Comparison of ENCODE assay signal across 12 cellular contexts in the genomic region with DNA sequence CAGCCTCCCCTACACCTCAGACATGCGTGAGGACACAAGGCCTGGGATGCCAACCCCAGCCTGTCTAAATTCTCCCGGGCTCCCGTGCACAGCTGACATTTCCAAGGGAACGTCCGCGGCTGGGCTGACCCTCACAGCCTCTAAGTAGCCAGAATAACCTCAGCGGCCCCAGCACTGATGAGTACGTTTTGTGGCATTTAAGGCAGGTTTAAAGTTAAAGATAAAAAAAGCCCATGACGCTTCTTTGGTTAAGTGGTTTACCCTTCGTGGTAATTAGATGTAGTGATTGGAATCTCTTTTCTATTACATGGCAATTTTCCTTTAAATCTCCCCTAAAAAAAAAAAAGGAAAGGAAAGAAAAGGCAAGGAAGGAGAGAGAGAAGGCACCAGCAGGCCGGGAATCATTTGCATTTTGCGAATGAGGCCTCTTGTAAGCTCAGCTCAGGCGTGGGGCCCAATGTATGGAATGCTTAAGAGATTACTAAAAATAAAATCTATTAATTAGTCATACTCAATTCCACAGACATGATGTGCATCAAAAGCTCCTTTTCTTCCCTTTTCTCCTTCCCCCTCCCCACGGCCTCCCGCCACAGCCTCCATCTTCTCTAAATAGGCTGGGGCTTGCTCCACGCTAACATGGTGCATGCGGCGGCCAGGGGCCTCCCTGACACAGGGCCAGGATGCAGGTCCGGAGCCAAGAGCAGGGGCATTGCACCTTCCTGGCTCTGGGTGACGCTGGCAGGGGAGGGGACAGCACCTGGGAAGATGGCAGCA. TPM values are rescaled to one million over a fixed set of nuclear protein-coding genes. Genes with fewer than 3 reads are reported as not detected.
DNase-seq lines count a peak whose midpoint lies in the region; ATAC-seq and TF ChIP-seq lines count a peak whose summit lies in the region.
"Had no signal": no experiment of that assay in that cellular context is flagged by ENCODE, and none has a peak within 500 bp of the region (broad histone marks: within the 10 kb centered on the region; RNA-seq: fewer than 3 reads in every experiment).

No MANE protein-coding gene starts in this region.

- H3K4me3 ChIP-seq in iPS-20b (ENCODE audit: low read length) (peak overlapping the region; percentile 11; the same call in 1 of the 2 replicates), thyroid gland (replicated peaks in 1 of 3) (no peak overlapping the region), lower lobe of right lung (no peak overlapping the region)
- H3K4me3 ChIP-seq: spleen had no signal

- DNase-seq in activated T-cell treated with anti-CD3 and anti-CD28 coated beads, Interleukin-2, amount 50 U/mL, for 72 hours = no peak
- no peak for DNase-seq in activated T-cell treated with anti-CD3 and anti-CD28 coated beads, Interleukin-2, amount 50 U/mL, for 4 hours
- no peak for DNase-seq in WTC11 (ENCODE audit: low spot score)
- no peak for DNase-seq in thyroid gland
- no peak for DNase-seq in lower lobe of right lung
- no peak for DNase-seq in GM13976 (ENCODE audit: low spot score)
- DNase-seq: activated effector memory CD4-positive, alpha-beta T cell treated with Interleukin-2 at 50 U/mL for 16 hours; NCI-H774; spleen had no signal

- 80 to 87% methylated on average over 20 of the region's 20 CpGs for WGBS in thyroid gland, 2 donors

- CTCF ChIA-PET in WTC11 (lab: Charles Lee) = interaction anchor here (0.6 to 2.6 kb wide), 15 partner anchors 10 to 121 kb away, joined by 3 to 11 read pairs (median 4); no protein-coding TSS in a partner anchor

- in situ Hi-C loops in GM13976 (cut with MboI; ENCODE audit: low sequenced_read_pairs, unreplicated experiment) = no loop called here

- H3K27ac Mint-ChIP-seq in activated T-cell treated with anti-CD3 and anti-CD28 coated beads, Interleukin-2, amount 50 U/mL, for 72 hours = peak overlapping the region; percentile 70
- peak overlapping the region; percentile 49; the same call in 1 of the 2 replicates for H3K27ac Mint-ChIP-seq in WTC11

- TF ChIP-seq CTCF in WTC11 (IDR thresholded peaks at IDR 0.05) = no peak
- TF ChIP-seq CTCF in thyroid gland (IDR thresholded peaks at IDR 0.05) = no peak
- no peak for TF ChIP-seq CTCF in lower lobe of right lung (IDR thresholded peaks at IDR 0.05)
- TF ChIP-seq CTCF in GM13976 (IDR thresholded peaks at IDR 0.05; ENCODE audit: borderline replicate concordance, control extremely low read depth, extremely low read depth, insufficient read depth, missing control alignments) = no peak

- no peaks in the 10 kb centered on the region for H3K36me3 Mint-ChIP-seq in activated T-cell treated with anti-CD3 and anti-CD28 coated beads, Interleukin-2, amount 50 U/mL, for 72 hours (ENCODE audit: insufficient read depth in 2 of 2)
- no peaks in the 10 kb centered on the region for H3K36me3 Mint-ChIP-seq in activated T-cell treated with anti-CD3 and anti-CD28 coated beads, Interleukin-2, amount 50 U/mL, for 4 hours (ENCODE audit: insufficient read depth)
- H3K36me3 Mint-ChIP-seq in WTC11 = peaks cover 5% of the 10 kb centered on the region; the same call in 1 of the 2 replicates

- H3K4me1 ChIP-seq in iPS-20b (ENCODE audit: insufficient read depth, low read length) = peaks cover 8% of the 10 kb centered on the region; the same call in 1 of the 2 replicates
- peaks cover 26 to 39% of the 10 kb centered on the region in 2 donors for H3K4me1 ChIP-seq in thyroid gland
- no peaks in the 10 kb centered on the region for H3K4me1 ChIP-seq in lower lobe of right lung
- H3K4me1 ChIP-seq: spleen had no signal

- no peak for TF ChIP-seq POLR2A in thyroid gland (IDR thresholded peaks at IDR 0.05)

- peaks cover 34% of the 10 kb centered on the region; the same call in 1 of the 2 replicates for H3K27me3 ChIP-seq in iPS-20b (ENCODE audit: insufficient read depth, low read length)
- no peaks in the 10 kb centered on the region for H3K27me3 ChIP-seq in thyroid gland
- H3K27me3 ChIP-seq in lower lobe of right lung (ENCODE audit: low read depth) = no peaks in the 10 kb centered on the region

- H3K4me1 Mint-ChIP-seq in activated T-cell treated with anti-CD3 and anti-CD28 coated beads, Interleukin-2, amount 50 U/mL, for 72 hours (ENCODE audit: low read depth) = peaks cover 3% of the 10 kb centered on the region
- no peaks in the 10 kb centered on the region for H3K4me1 Mint-ChIP-seq in activated T-cell treated with anti-CD3 and anti-CD28 coated beads, Interleukin-2, amount 50 U/mL, for 4 hours (ENCODE audit: low read depth)
- peaks cover 43% of the 10 kb centered on the region for H3K4me1 Mint-ChIP-seq in WTC11

- H3K4me3 Mint-ChIP-seq in activated T-cell treated with anti-CD3 and anti-CD28 coated beads, Interleukin-2, amount 50 U/mL, for 72 hours = no peak overlapping the region
- no peak overlapping the region for H3K4me3 Mint-ChIP-seq in activated T-cell treated with anti-CD3 and anti-CD28 coated beads, Interleukin-2, amount 50 U/mL, for 4 hours
- H3K4me3 Mint-ChIP-seq in WTC11 = no peak overlapping the region

- intact Hi-C loops in thyroid gland (cut with DNase I) (no loop called here), lower lobe of right lung (cut with DNase I) (no loop called here)

- peak overlapping the region; percentile 21; the same call in 1 of the 2 replicates for H3K9ac ChIP-seq in iPS-20b (ENCODE audit: low read depth, low read length)
- H3K9ac ChIP-seq: KMS-11 had no signal

- POLR2A ChIA-PET in WTC11 (lab: Charles Lee) = interaction anchor here (0.6 to 1.1 kb wide), 2 partner anchors 94 to 145 kb away, joined by 3 to 4 read pairs; no protein-coding TSS in a partner anchor

- H3K27me3 Mint-ChIP-seq in activated T-cell treated with anti-CD3 and anti-CD28 coated beads, Interleukin-2, amount 50 U/mL, for 72 hours (ENCODE audit: low read depth) = no peaks in the 10 kb centered on the region
- H3K27me3 Mint-ChIP-seq in activated T-cell treated with anti-CD3 and anti-CD28 coated beads, Interleukin-2, amount 50 U/mL, for 4 hours (ENCODE audit: low read depth) = no peaks in the 10 kb centered on the region
- peaks cover 52% of the 10 kb centered on the region for H3K27me3 Mint-ChIP-seq in WTC11 (ENCODE audit: low read depth)

- no peak for ATAC-seq in activated T-cell treated with anti-CD3 and anti-CD28 coated beads, Interleukin-2, amount 50 U/mL, for 72 hours (replicated peaks in 1 of 2)
- no peak for ATAC-seq in activated T-cell treated with anti-CD3 and anti-CD28 coated beads, Interleukin-2, amount 50 U/mL, for 4 hours
- ATAC-seq in WTC11 (no peak), GM18868 (IDR thresholded peaks at IDR 0.05; ENCODE audit: unreplicated experiment) (no peak), lower lobe of right lung (no peak)

- no peak overlapping the region for H3K27ac ChIP-seq in iPS-20b (ENCODE audit: low read length)
- H3K27ac ChIP-seq in thyroid gland = peak overlapping the region; percentile 89 to 99 (median 97)
- H3K27ac ChIP-seq in lower lobe of right lung = no peak overlapping the region
- H3K27ac ChIP-seq: KMS-11, spleen had no signal

- H3K9me3 Mint-ChIP-seq in activated T-cell treated with anti-CD3 and anti-CD28 coated beads, Interleukin-2, amount 50 U/mL, for 72 hours = no peaks in the 10 kb centered on the region
- H3K9me3 Mint-ChIP-seq in activated T-cell treated with anti-CD3 and anti-CD28 coated beads, Interleukin-2, amount 50 U/mL, for 4 hours = no peaks in the 10 kb centered on the region
- no peaks in the 10 kb centered on the region for H3K9me3 Mint-ChIP-seq in WTC11

- no peaks in the 10 kb centered on the region for H3K9me3 ChIP-seq in iPS-20b (ENCODE audit: insufficient read depth, low read depth, low read length)
- no peaks in the 10 kb centered on the region for H3K9me3 ChIP-seq in thyroid gland
- H3K9me3 ChIP-seq in lower lobe of right lung = no peaks in the 10 kb centered on the region
- H3K9me3 ChIP-seq: spleen had no signal

- H3K36me3 ChIP-seq in iPS-20b (ENCODE audit: insufficient read depth, low read depth, low read length) = no peaks in the 10 kb centered on the region
- no peaks in the 10 kb centered on the region for H3K36me3 ChIP-seq in thyroid gland
- no peaks in the 10 kb centered on the region for H3K36me3 ChIP-seq in lower lobe of right lung
- H3K36me3 ChIP-seq: spleen had no signal

TF ChIP-seq in WTC11, 78 proteins besides CTCF, POLR2A, EP300 and RAD21 (continues in another document):
- TF ChIP-seq CREB1 (CRISPR knock-in tag; IDR thresholded peaks at IDR 0.05) (no peak), PRRX2 (CRISPR knock-in tag; IDR thresholded peaks at IDR 0.05) (no peak), ZNF317 (CRISPR knock-in tag; IDR thresholded peaks at IDR 0.05; ENCODE audit: borderline replicate concordance, low read depth) (no peak), GABPB1 (CRISPR knock-in tag; IDR thresholded peaks at IDR 0.05) (no peak), NR3C1 (CRISPR knock-in tag; conservative IDR thresholded peaks at IDR 0.05; ENCODE audit: low read depth) (no peak), ESRRA (CRISPR knock-in tag; IDR thresholded peaks at IDR 0.05; ENCODE audit: borderline replicate concordance) (no peak), CBFB (CRISPR knock-in tag; IDR thresholded peaks at IDR 0.05; ENCODE audit: low read depth) (no peak), NR2C2 (CRISPR knock-in tag; IDR thresholded peaks at IDR 0.05) (no peak)
- TF ChIP-seq, protein P1, sequence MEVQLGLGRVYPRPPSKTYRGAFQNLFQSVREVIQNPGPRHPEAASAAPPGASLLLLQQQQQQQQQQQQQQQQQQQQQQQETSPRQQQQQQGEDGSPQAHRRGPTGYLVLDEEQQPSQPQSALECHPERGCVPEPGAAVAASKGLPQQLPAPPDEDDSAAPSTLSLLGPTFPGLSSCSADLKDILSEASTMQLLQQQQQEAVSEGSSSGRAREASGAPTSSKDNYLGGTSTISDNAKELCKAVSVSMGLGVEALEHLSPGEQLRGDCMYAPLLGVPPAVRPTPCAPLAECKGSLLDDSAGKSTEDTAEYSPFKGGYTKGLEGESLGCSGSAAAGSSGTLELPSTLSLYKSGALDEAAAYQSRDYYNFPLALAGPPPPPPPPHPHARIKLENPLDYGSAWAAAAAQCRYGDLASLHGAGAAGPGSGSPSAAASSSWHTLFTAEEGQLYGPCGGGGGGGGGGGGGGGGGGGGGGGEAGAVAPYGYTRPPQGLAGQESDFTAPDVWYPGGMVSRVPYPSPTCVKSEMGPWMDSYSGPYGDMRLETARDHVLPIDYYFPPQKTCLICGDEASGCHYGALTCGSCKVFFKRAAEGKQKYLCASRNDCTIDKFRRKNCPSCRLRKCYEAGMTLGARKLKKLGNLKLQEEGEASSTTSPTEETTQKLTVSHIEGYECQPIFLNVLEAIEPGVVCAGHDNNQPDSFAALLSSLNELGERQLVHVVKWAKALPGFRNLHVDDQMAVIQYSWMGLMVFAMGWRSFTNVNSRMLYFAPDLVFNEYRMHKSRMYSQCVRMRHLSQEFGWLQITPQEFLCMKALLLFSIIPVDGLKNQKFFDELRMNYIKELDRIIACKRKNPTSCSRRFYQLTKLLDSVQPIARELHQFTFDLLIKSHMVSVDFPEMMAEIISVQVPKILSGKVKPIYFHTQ (CRISPR knock-in tag; IDR thresholded peaks at IDR 0.05) = no peak

RNA-seq across cellular contexts. Expression of a gene that starts 44.1 kb away (rescaled TPM):
- 10 to 100 TPM; 17.4 to 18.4 TPM for total RNA-seq in activated T-cell treated with anti-CD3 and anti-CD28 coated beads, Interleukin-2, amount 50 U/mL, for 72 hours
- 10 to 100 TPM; 16.5 to 17.8 (median 17.1) TPM for total RNA-seq in activated T-cell treated with anti-CD3 and anti-CD28 coated beads, Interleukin-2, amount 50 U/mL, for 4 hours
- 36.9 to 54.4 TPM (median 52.9 TPM) in 3 replicates for total RNA-seq in WTC11 (2021)
- total RNA-seq in thyroid gland = 10 to 100 TPM; 62.5 to 89.5 (median 70.0) TPM
- 15.0 TPM for total RNA-seq in lower lobe of right lung

Comparison
In these comparisons a context has a peak if more than half of its experiments do, and no peak if none do; other contexts are left out.
1. H3K27ac ChIP-seq: peak in thyroid gland (3 of 3); none in iPS-20b (single experiment) and lower lobe of right lung (single experiment).